ENCODE assay signal across 1 cellular context in genomic region chr4:3041192-3042142, GRCh38.
TF ChIP-seq lines count a peak whose summit lies in the region.

No MANE protein-coding gene starts in this region.

TF ChIP-seq in liver, 16 proteins besides CTCF, POLR2A, EP300 and RAD21 (continued from another document):
- TF ChIP-seq REST (IDR thresholded peaks at IDR 0.05) (no peak), SP1 (IDR thresholded peaks at IDR 0.05) (no peak), YY1 (IDR thresholded peaks at IDR 0.05) (no peak), FOXA1 (IDR thresholded peaks at IDR 0.05) (no peak), GABPA (IDR thresholded peaks at IDR 0.05 in 1 of 2, conservative IDR thresholded peaks at IDR 0.05 in 1 of 2) (no peak), JUND (IDR thresholded peaks at IDR 0.05) (no peak), TAF1 (conservative IDR thresholded peaks at IDR 0.05) (no peak), MAX (IDR thresholded peaks at IDR 0.05) (no peak)
